In genomic region chr14:77554816-77555599, GRCh38 we compare ENCODE assay signal across 1 cellular context.
TF ChIP-seq lines count a peak whose summit lies in the region.

No MANE protein-coding gene starts in this region.

TF ChIP-seq in GM23338, 12 proteins besides CTCF, POLR2A, EP300 and RAD21 (continued from another document):
- TF ChIP-seq REST (IDR thresholded peaks at IDR 0.05; ENCODE audit: unreplicated experiment): no peak
- no peak for TF ChIP-seq EZH2 (IDR thresholded peaks at IDR 0.05; ENCODE audit: low read depth, unreplicated experiment)
- TF ChIP-seq ZNF462 (CRISPR knock-in tag; IDR thresholded peaks at IDR 0.05): no peak
- no peak for TF ChIP-seq ZNF114 (CRISPR knock-in tag; IDR thresholded peaks at IDR 0.05)
- TF ChIP-seq STAT1 (IDR thresholded peaks at IDR 0.05; ENCODE audit: unreplicated experiment): no peak
- no peak for TF ChIP-seq POLR2AphosphoS5 (IDR thresholded peaks at IDR 0.05; ENCODE audit: low read depth)
- no peak for TF ChIP-seq JUNB (IDR thresholded peaks at IDR 0.05; ENCODE audit: unreplicated experiment)
- no peak for TF ChIP-seq ETS1 (IDR thresholded peaks at IDR 0.05)
- TF ChIP-seq EZH2phosphoT487 (IDR thresholded peaks at IDR 0.05; ENCODE audit: unreplicated experiment): no peak
